8 cellular contexts compared by ENCODE assay signal in the genomic region with DNA sequence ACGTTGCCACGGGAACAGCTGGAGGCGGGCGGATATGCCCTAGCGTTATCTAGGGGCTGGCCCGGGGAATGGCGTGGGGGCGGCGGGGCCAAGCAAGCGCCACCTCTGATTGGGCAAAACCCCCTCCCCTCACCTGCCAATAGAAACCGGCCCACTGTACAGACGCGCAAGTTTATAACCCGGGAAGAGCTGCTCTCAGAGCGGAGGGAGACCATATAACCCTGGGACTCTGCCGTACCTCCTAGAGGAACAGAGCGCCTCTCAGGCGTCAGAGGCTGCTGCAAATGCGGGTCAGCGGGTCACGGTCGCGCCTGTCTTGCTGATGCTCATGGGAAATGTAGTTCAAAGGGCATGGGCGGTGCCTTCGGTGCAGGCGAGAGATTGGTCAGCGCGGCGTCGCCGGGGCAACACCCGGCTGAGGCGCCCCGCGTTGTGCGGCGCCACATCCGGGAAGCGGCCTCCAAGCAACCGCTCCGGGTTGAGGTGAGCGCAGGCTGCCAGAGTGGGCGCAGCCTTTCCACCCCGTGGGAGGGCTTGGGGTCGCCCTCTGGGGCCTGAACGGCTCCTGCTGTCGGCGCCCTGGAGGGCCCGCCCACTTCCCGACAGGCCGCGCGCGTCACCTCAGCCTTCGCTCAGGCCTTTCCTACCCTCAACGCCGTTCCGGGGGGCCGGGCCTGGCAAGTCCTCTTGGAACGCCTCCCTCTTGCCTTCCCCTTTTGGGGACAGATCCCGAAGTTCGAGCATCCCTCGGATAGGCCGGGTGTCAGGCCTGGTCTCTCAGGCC. TPM values are rescaled to one million over a fixed set of nuclear protein-coding genes. Genes with fewer than 3 reads are reported as not detected.
A peak's percentile ranks its signal among the peaks of the same experiment; 100 is the strongest.
DNase-seq lines count a peak whose midpoint lies in the region; ATAC-seq and TF ChIP-seq lines count a peak whose summit lies in the region.

A gene (plus strand): TSS at position 639 of the 784 bp plus-strand sequence. CDS start 867 bp downstream, outside the sequence.

- peak; percentile 92 for DNase-seq in NCI-H1105 (lab: John Stamatoyannopoulos, UW)
- DNase-seq in SKM-1 (lab: John Stamatoyannopoulos, UW; ENCODE audit: unreplicated experiment), result peak; percentile 25
- peak; percentile 99 for DNase-seq in activated naive CD8-positive, alpha-beta T cell treated with anti-CD3 and anti-CD28 coated beads for 36 hours
- DNase-seq in glutamatergic neuron, result peak; percentile 93
- DNase-seq in omental fat pad (ENCODE audit: low spot score), result peak; percentile 93
- peak; percentile 99 for DNase-seq in testis

- no peaks in the 10 kb centered on the region for H3K27me3 ChIP-seq in testis

- no peak for TF ChIP-seq CTCF in glutamatergic neuron (IDR thresholded peaks at IDR 0.05; ENCODE audit: partially characterized antibody, unreplicated experiment)
- no peak for TF ChIP-seq CTCF in omental fat pad (IDR thresholded peaks at IDR 0.05)
- TF ChIP-seq CTCF in testis (IDR thresholded peaks at IDR 0.05), result peak in 1 of 3 experiments; percentile 0

- H3K4me1 Mint-ChIP-seq in activated naive CD8-positive, alpha-beta T cell treated with anti-CD3 and anti-CD28 coated beads for 36 hours, result peaks cover 22% of the 10 kb centered on the region
- peaks cover 4% of the 10 kb centered on the region for H3K4me1 Mint-ChIP-seq in glutamatergic neuron (ENCODE audit: low read depth, unreplicated experiment)

- peak within 1 kb of the TSS; percentile 87 for H3K4me3 Mint-ChIP-seq in activated naive CD8-positive, alpha-beta T cell treated with anti-CD3 and anti-CD28 coated beads for 36 hours
- peak within 1 kb of the TSS; percentile 95 for H3K4me3 Mint-ChIP-seq in glutamatergic neuron (ENCODE audit: unreplicated experiment)

- peaks cover 7% of the 10 kb centered on the region for H3K36me3 Mint-ChIP-seq in activated naive CD8-positive, alpha-beta T cell treated with anti-CD3 and anti-CD28 coated beads for 36 hours
- no peaks in the 10 kb centered on the region for H3K36me3 Mint-ChIP-seq in glutamatergic neuron (ENCODE audit: unreplicated experiment)

- no peaks in the 10 kb centered on the region for H3K9me3 ChIP-seq in testis

- peaks cover 16% of the 10 kb centered on the region for H3K4me1 ChIP-seq in testis

- ATAC-seq in HG02642 (IDR thresholded peaks at IDR 0.05; ENCODE audit: poor library complexity, unreplicated experiment) (peak; percentile 84), omental fat pad (ENCODE audit: low FRiP score) (peak; percentile 94)

- no peaks in the 10 kb centered on the region for H3K36me3 ChIP-seq in testis (ENCODE audit: low read depth, missing control alignments)

- TF ChIP-seq POLR2A in GM10847 (IDR thresholded peaks at IDR 0.05; ENCODE audit: extremely low read depth, insufficient read length), result peak; percentile 61
- TF ChIP-seq POLR2A in testis (IDR thresholded peaks at IDR 0.05), result no peak

- peak within 1 kb of the TSS; percentile 98 for H3K27ac Mint-ChIP-seq in activated naive CD8-positive, alpha-beta T cell treated with anti-CD3 and anti-CD28 coated beads for 36 hours
- H3K27ac Mint-ChIP-seq in glutamatergic neuron (ENCODE audit: unreplicated experiment), result peak within 1 kb of the TSS; percentile 88

- H3K27me3 Mint-ChIP-seq in activated naive CD8-positive, alpha-beta T cell treated with anti-CD3 and anti-CD28 coated beads for 36 hours, result no peaks in the 10 kb centered on the region
- peaks cover 12% of the 10 kb centered on the region for H3K27me3 Mint-ChIP-seq in glutamatergic neuron (ENCODE audit: unreplicated experiment)

- no peaks in the 10 kb centered on the region for H3K9me3 Mint-ChIP-seq in activated naive CD8-positive, alpha-beta T cell treated with anti-CD3 and anti-CD28 coated beads for 36 hours
- peaks cover 9% of the 10 kb centered on the region for H3K9me3 Mint-ChIP-seq in glutamatergic neuron (ENCODE audit: unreplicated experiment)

- WGBS in testis, 2 donors, result 0 to 1% methylated on average over 10 to 63 of the region's 64 CpGs

- H3K27ac ChIP-seq in testis, result peak within 1 kb of the TSS; percentile 73 to 93

- intact Hi-C loops in testis (cut with DNase I; ENCODE audit: low total_unique reads), result no loop called here

- peak within 1 kb of the TSS; percentile 66 to 68 for H3K4me3 ChIP-seq in testis

RNA-seq across cellular contexts. Expression of the gene that starts here (rescaled TPM):
- total RNA-seq in activated naive CD8-positive, alpha-beta T cell treated with anti-CD3 and anti-CD28 coated beads for 36 hours, result 1 to 10 TPM; 4.2 to 5.3 TPM
- total RNA-seq in glutamatergic neuron (ENCODE audit: unreplicated experiment) (11.9 TPM), omental fat pad (10 to 100 TPM in 1 of 4 donors, 1 to 10 TPM in 3; 6.6 to 10.4 (median 8.0) TPM), testis (10 to 100 TPM; 33.6 to 38.7 TPM)
- polyA plus RNA-seq in testis (ENCODE audit: insufficient read depth, low read depth, low replicate concordance), result 24.3 TPM

Comparison
In these comparisons a context has a peak if more than half of its experiments do, and no peak if none do; other contexts are left out.
1. Peak in every context shown above with its lines: DNase-seq, ATAC-seq, H3K4me3 ChIP-seq and H3K27ac ChIP-seq.
2. DNase-seq: peak in every context shown above with its lines; median percentile 99 in activated naive CD8-positive, alpha-beta T cell treated with anti-CD3 and anti-CD28 coated beads for 36 hours; 99 in testis; 93 in glutamatergic neuron; 93 in omental fat pad; 92 in NCI-H1105; 25 in SKM-1.